In the genomic region with DNA sequence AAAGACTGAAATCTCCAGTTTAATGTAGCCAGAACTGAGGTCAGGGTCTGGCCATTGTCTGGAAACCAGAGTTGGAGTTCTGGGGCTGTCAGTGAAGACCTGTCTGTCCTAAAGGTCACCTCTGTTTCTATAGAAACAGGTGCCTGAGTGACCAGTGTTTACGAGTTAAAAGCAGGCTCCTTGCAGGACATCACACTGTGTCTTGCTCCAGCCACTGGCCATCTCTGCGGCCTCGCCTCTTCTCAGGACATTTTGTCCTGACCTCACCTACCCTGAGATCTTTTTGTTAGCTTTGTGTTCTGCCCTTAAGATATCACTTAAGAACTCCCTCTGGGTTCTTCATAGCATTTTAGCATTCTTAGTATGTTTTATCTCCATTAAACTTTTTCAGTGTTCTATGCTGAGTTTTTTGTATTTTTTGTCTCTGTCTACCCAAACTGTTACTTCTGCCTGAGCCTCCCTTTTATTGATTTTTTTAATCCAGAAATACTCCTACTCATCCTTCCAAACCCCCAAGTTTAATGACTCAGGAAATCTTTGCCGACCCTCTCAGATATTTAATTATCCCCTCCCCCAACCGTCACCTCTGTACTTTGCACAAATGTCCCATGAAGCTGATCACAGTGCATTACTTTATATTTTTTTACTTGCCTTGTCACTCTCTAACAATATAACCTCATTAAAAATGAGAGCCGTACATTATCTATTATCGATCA, we compare ENCODE assay signal across 19 cellular contexts.
DNase-seq lines count a peak whose midpoint lies in the region; ATAC-seq and TF ChIP-seq lines count a peak whose summit lies in the region.
"Had no signal": no experiment of that assay in that cellular context is flagged by ENCODE, and none has a peak within 500 bp of the region (broad histone marks: within the 10 kb centered on the region; RNA-seq: fewer than 3 reads in every experiment).

No MANE protein-coding gene starts in this region.

- H3K27ac ChIP-seq in heart left ventricle (peak overlapping the region; percentile 51 to 94 (median 86)), prostate gland (peak overlapping the region; percentile 16 to 56), aorta (ENCODE audit: low read depth in 1 of 2, low read length in 2 of 2) (peak overlapping the region; percentile 84 to 93)

- H3K4me1 ChIP-seq in heart left ventricle (peaks cover 0 to 22% (median 3%) of the 10 kb centered on the region in 12 donors), prostate gland (replicated peaks) (no peaks in the 10 kb centered on the region), aorta (ENCODE audit: control insufficient read depth in 1 of 2, insufficient read depth in 2 of 2, low read length in 2 of 2) (no peaks in the 10 kb centered on the region)

- H3K9me3 ChIP-seq in heart left ventricle, result no peaks in the 10 kb centered on the region
- no peaks in the 10 kb centered on the region for H3K9me3 ChIP-seq in prostate gland
- no peaks in the 10 kb centered on the region for H3K9me3 ChIP-seq in aorta (ENCODE audit: control insufficient read depth, low read length)

- no peak for TF ChIP-seq POLR2A in heart left ventricle (IDR thresholded peaks at IDR 0.05)
- no peak for TF ChIP-seq POLR2A in prostate gland (IDR thresholded peaks at IDR 0.05)

- H3K27me3 ChIP-seq in heart left ventricle, result no peaks in the 10 kb centered on the region
- no peaks in the 10 kb centered on the region for H3K27me3 ChIP-seq in prostate gland (replicated peaks; ENCODE audit: insufficient read depth)
- no peaks in the 10 kb centered on the region for H3K27me3 ChIP-seq in aorta (ENCODE audit: control insufficient read depth in 1 of 2, insufficient read depth in 2 of 2, low read length in 1 of 2)

- H3K4me3 ChIP-seq in heart left ventricle (no peak overlapping the region), prostate gland (no peak overlapping the region), aorta (ENCODE audit: low read length in 2 of 2) (no peak overlapping the region)

- ATAC-seq in heart left ventricle (peak in 3 of 4 donors; percentile 7 to 53 (median 14)), Right ventricle myocardium inferior (no peak), left ventricle myocardium superior (peak; percentile 37), aorta (ENCODE audit: low FRiP score) (no peak), HG02870 (IDR thresholded peaks at IDR 0.05; ENCODE audit: unreplicated experiment) (no peak)
- ATAC-seq: PC-3 had no signal

- DNase-seq in heart left ventricle (no peak), Right ventricle myocardium inferior (ENCODE audit: missing footprints) (no peak), left ventricle myocardium superior (no peak), prostate gland (ENCODE audit: low spot score) (no peak), aorta (no peak), NCI-H82 (lab: John Stamatoyannopoulos, UW) (no peak)
- DNase-seq in stimulated activated CD4-positive, alpha-beta T cell treated with anti-CD3 and anti-CD28 coated beads, Interleukin-12 subunit alpha, Interleukin-12 subunit beta, amount 100 ng/mL, for 4 hours, result no peak
- DNase-seq: AML-193; CD4-positive, CD25-positive, alpha-beta regulatory T cell; DMS79; GDM1; GOT3; HFFc6; KG1; NCI-H1048; NCI-H2107; NCI-H446; PC-3 had no signal

- TF ChIP-seq CTCF in heart left ventricle (IDR thresholded peaks at IDR 0.05) (no peak), prostate gland (IDR thresholded peaks at IDR 0.05) (no peak)

- 86 to 91% (median 87%) methylated on average over 7 of the region's 7 CpGs for WGBS in heart left ventricle, 4 donors
- WGBS in prostate gland, result 66% methylated on average over 7 of the region's 7 CpGs
- 88 to 90% methylated on average over 7 of the region's 7 CpGs for WGBS in aorta, 2 donors

- peaks cover 0 to 15% (median 0%) of the 10 kb centered on the region in 9 donors for H3K36me3 ChIP-seq in heart left ventricle
- H3K36me3 ChIP-seq in prostate gland, result no peaks in the 10 kb centered on the region
- H3K36me3 ChIP-seq in aorta (ENCODE audit: control insufficient read depth in 1 of 2, insufficient read depth in 2 of 2, low read length in 1 of 2), result no peaks in the 10 kb centered on the region

- intact Hi-C loops in heart left ventricle (cut with DNase I), result loop anchor here in 3 of 10 donors (5.0 to 10.0 kb wide), 4 partner anchors 46 to 222 kb away; a partner anchor contains a TSS
- intact Hi-C loops in Right ventricle myocardium inferior (cut with DNase I), result loop anchor here (5.0 kb wide), 1 partner anchor 187 kb away; no protein-coding TSS in a partner anchor
- intact Hi-C loops in left ventricle myocardium superior (cut with micrococcal nuclease), result no loop called here
- intact Hi-C loops in prostate gland (cut with DNase I), result loop anchor here (5.0 kb wide), 1 partner anchor 222 kb away; a partner anchor contains a TSS
- intact Hi-C loops in aorta (cut with DNase I), result loop anchor here in 1 of 2 donors (5.0 to 10.0 kb wide), 2 partner anchors 38 to 224 kb away; a partner anchor contains a TSS

Comparison
In these comparisons a context has a peak if more than half of its experiments do, and no peak if none do; other contexts are left out.
1. ATAC-seq: peak in heart left ventricle (3 of 4) and left ventricle myocardium superior (single experiment); none in Right ventricle myocardium inferior (single experiment), aorta (single experiment) and HG02870 (single experiment).
2. H3K27ac ChIP-seq: peak in every context shown above with its lines; median percentile 88 in aorta; 86 in heart left ventricle; 36 in prostate gland.